Comparison of ENCODE assay signal across 8 cellular contexts in genomic region chr3:192812736-192813383, GRCh38.
A peak's percentile ranks its signal among the peaks of the same experiment; 100 is the strongest.
DNase-seq lines count a peak whose midpoint lies in the region; ATAC-seq, FAIRE-seq and TF ChIP-seq lines count a peak whose summit lies in the region.

No MANE protein-coding gene starts in this region.

- peaks cover 13% of the 10 kb centered on the region for H3K79me2 ChIP-seq in mammary epithelial cell (ENCODE audit: insufficient read depth, low read length)

- dilution Hi-C loops in mammary epithelial cell (cut with HindIII; ENCODE audit: low sequenced_read_pairs): no loop called here

- no peak overlapping the region for H3K9ac ChIP-seq in mammary epithelial cell (ENCODE audit: insufficient read depth, low read length)
- H3K9ac ChIP-seq in mesenchymal stem cell (ENCODE audit: low read length): peak overlapping the region; percentile 50

- ATAC-seq in A549: peak; percentile 77 to 85; a peak in 3 of 6 replicates
- no peak for ATAC-seq in HG03457 (IDR thresholded peaks at IDR 0.05; ENCODE audit: unreplicated experiment)

- H3K14ac ChIP-seq in mesenchymal stem cell (ENCODE audit: low read length in 2 of 2): no peak overlapping the region

- TF ChIP-seq RAD21 in A549 (conservative IDR thresholded peaks at IDR 0.05 in 1 of 2, IDR thresholded peaks at IDR 0.05 in 1 of 2): peak; percentile 69 to 73

- intact Hi-C loops in mammary epithelial cell (cut with micrococcal nuclease): loop anchor here (1.0 to 2.0 kb wide), 3 partner anchors 228 to 760 kb away; no protein-coding TSS in a partner anchor

- peaks cover 22% of the 10 kb centered on the region for H3K79me1 ChIP-seq in mesenchymal stem cell (replicated peaks; ENCODE audit: low read length, poor library complexity, severe bottlenecking)

- no peak for TF ChIP-seq EP300 in A549 (IDR thresholded peaks at IDR 0.05)

- no peak overlapping the region for H3K4ac ChIP-seq in mesenchymal stem cell (ENCODE audit: low read depth in 1 of 2, low read length in 2 of 2)

- H3K4me3 ChIP-seq in A549 (no peak overlapping the region), mammary epithelial cell (replicated peaks in 1 of 3; ENCODE audit: insufficient read depth in 1 of 3, low read depth in 2 of 3, low read length in 3 of 3) (no peak overlapping the region), mesenchymal stem cell (ENCODE audit: insufficient read depth in 1 of 2, low read depth in 1 of 2, low read length in 2 of 2) (no peak overlapping the region)

- H3K9me3 ChIP-seq in A549: no peaks in the 10 kb centered on the region
- no peaks in the 10 kb centered on the region for H3K9me3 ChIP-seq in mammary epithelial cell (replicated peaks; ENCODE audit: insufficient read depth, low read length)
- no peaks in the 10 kb centered on the region for H3K9me3 ChIP-seq in mesenchymal stem cell (ENCODE audit: control insufficient read depth, low read length)

- CTCF ChIA-PET in A549 (lab: Yijun Ruan, JAX): interaction anchor here (0.5 to 9.8 kb wide), 40 partner anchors 8 to 759 kb away, joined by 3 to 237 read pairs (median 4); partner anchors contain the start of gene MB21D2
- CTCF ChIA-PET in mammary epithelial cell (lab: Charles Lee; ENCODE audit: low non-redundant PET): interaction anchor here (0.7 kb wide), 1 partner anchor 250 kb away, joined by 6 read pairs; no protein-coding TSS in a partner anchor

- peak in 1 of 2 experiments; percentile 61 for DNase-seq in A549 (ENCODE audit: low read depth in 1 of 2, low spot score in 1 of 2)
- peak; percentile 37 for DNase-seq in NCI-H345 treated with DMSO at 0.1 percent for 48 hours (lab: John Stamatoyannopoulos, UW; ENCODE audit: unreplicated experiment)
- peak; percentile 30 for DNase-seq in mammary epithelial cell
- peak; percentile 78 for DNase-seq in mesenchymal stem cell
- no peak for DNase-seq in GDM1 (lab: John Stamatoyannopoulos, UW)
- DNase-seq in activated naive CD4-positive, alpha-beta T cell (lab: John Stamatoyannopoulos, UW): no peak

- H2BK15ac ChIP-seq in mesenchymal stem cell (ENCODE audit: low read depth, poor library complexity, severe bottlenecking): no peak overlapping the region

- H3K27ac ChIP-seq in A549 (no peak overlapping the region), mammary epithelial cell (ENCODE audit: insufficient read depth, low read depth, low read length) (no peak overlapping the region), mesenchymal stem cell (ENCODE audit: low read length, poor library complexity, severe bottlenecking) (no peak overlapping the region)

- H2AFZ ChIP-seq in mammary epithelial cell (ENCODE audit: low read depth, low read length) (no peak overlapping the region), mesenchymal stem cell (ENCODE audit: low read depth, low read length) (no peak overlapping the region)

- in situ Hi-C loops in mammary epithelial cell (cut with MboI; ENCODE audit: low sequenced_read_pairs in 2 of 2): loop anchor here (5.0 to 25.0 kb wide), 3 partner anchors 649 to 762 kb away; no protein-coding TSS in a partner anchor

- H4K8ac ChIP-seq in mesenchymal stem cell (ENCODE audit: low read length): no peak overlapping the region

- H2AK5ac ChIP-seq in mesenchymal stem cell (ENCODE audit: low read length, severe bottlenecking): no peak overlapping the region

- 11% methylated on average over 4 of the region's 4 CpGs for WGBS in A549 (ENCODE audit: missing lambda C conversion rate)
- 10% methylated on average over 4 of the region's 4 CpGs for WGBS in mammary epithelial cell (ENCODE audit: low coverage, missing lambda C conversion rate)
- 39% methylated on average over 2 of the region's 4 CpGs for WGBS in mesenchymal stem cell

- H3K4me2 ChIP-seq in A549 (no peak overlapping the region; the same call in 2 of the 3 replicates), mammary epithelial cell (ENCODE audit: insufficient read depth, low read depth, low read length) (no peak overlapping the region), mesenchymal stem cell (ENCODE audit: low read length, poor library complexity, severe bottlenecking) (no peak overlapping the region)

- no peak overlapping the region for H3K23ac ChIP-seq in mesenchymal stem cell (ENCODE audit: low read length in 2 of 2)

- TF ChIP-seq POLR2A in A549 (IDR thresholded peaks at IDR 0.05; ENCODE audit: low read length): no peak

- no peak overlapping the region for H2BK5ac ChIP-seq in mesenchymal stem cell (ENCODE audit: low read depth, low read length, poor library complexity, severe bottlenecking)

- H3K4me1 ChIP-seq in A549 (peaks cover 20% of the 10 kb centered on the region), mammary epithelial cell (ENCODE audit: insufficient read depth, low read length) (peaks cover 11% of the 10 kb centered on the region), mesenchymal stem cell (ENCODE audit: control insufficient read depth, insufficient read depth, low read depth, low read length) (peaks cover 4% of the 10 kb centered on the region)

- POLR2A ChIA-PET in A549 (lab: Yijun Ruan, JAX): no interaction called here

- H2BK120ac ChIP-seq in mesenchymal stem cell (ENCODE audit: low read depth, low read length): no peak overlapping the region

- no TSS peak for BruUV-seq in mammary epithelial cell (replicated peaks; lab: Mats Ljungman, UMichigan)

- H3K27me3 ChIP-seq in mammary epithelial cell (ENCODE audit: insufficient read depth, low read length) (no peaks in the 10 kb centered on the region), mesenchymal stem cell (ENCODE audit: control insufficient read depth in 1 of 2, insufficient read depth in 1 of 2, low read length in 2 of 2) (no peaks in the 10 kb centered on the region)

- FAIRE-seq in A549 (lab: Jason Lieb, UNC): no peak

- peak; percentile 62 for TF ChIP-seq CTCF in A549 (IDR thresholded peaks at IDR 0.05)
- peak; percentile 43 for TF ChIP-seq CTCF in GM12873 (IDR thresholded peaks at IDR 0.05; ENCODE audit: insufficient read depth, low read depth, low read length, missing control alignments)
- peak; percentile 60 to 72 for TF ChIP-seq CTCF in mammary epithelial cell (conservative IDR thresholded peaks at IDR 0.05 in 1 of 2, IDR thresholded peaks at IDR 0.05 in 1 of 2; ENCODE audit: extremely low read depth in 1 of 2, insufficient read depth in 1 of 2, low read depth in 1 of 2, low read length in 2 of 2)

- no peak overlapping the region for H3K18ac ChIP-seq in mesenchymal stem cell (ENCODE audit: low read depth in 1 of 2, low read length in 2 of 2)

- H2BK12ac ChIP-seq in mesenchymal stem cell (ENCODE audit: low read length in 2 of 2): no peak overlapping the region

- H3K36me3 ChIP-seq in mammary epithelial cell (ENCODE audit: insufficient read depth, low read length) (no peaks in the 10 kb centered on the region), mesenchymal stem cell (ENCODE audit: control insufficient read depth in 1 of 2, insufficient read depth in 2 of 2, low read depth in 1 of 2, low read length in 2 of 2) (no peaks in the 10 kb centered on the region)

- no peak overlapping the region for H4K91ac ChIP-seq in mesenchymal stem cell (ENCODE audit: low read length)

- H4K20me1 ChIP-seq in mammary epithelial cell (ENCODE audit: insufficient read depth, low read length): no peaks in the 10 kb centered on the region

TF ChIP-seq in A549, 52 proteins besides CTCF, POLR2A, EP300 and RAD21:
- TF ChIP-seq CBX2 (IDR thresholded peaks at IDR 0.05; ENCODE audit: borderline replicate concordance, low read depth) (no peak), SMC3 (IDR thresholded peaks at IDR 0.05) (peak; percentile 46; the same call in 2 of the 3 replicates)

Comparison
In these comparisons a context has a peak if more than half of its experiments do, and no peak if none do; other contexts are left out.
1. DNase-seq: peak in NCI-H345 treated with DMSO at 0.1 percent for 48 hours (single experiment), mammary epithelial cell (single experiment) and mesenchymal stem cell (single experiment); none in GDM1 (single experiment) and activated naive CD4-positive, alpha-beta T cell (0 of 4).
2. Peak in every context shown above with its lines, with median percentiles within 50 percentile points of each other: CTCF ChIP-seq.